8 cellular contexts compared by ENCODE assay signal in the genomic region with DNA sequence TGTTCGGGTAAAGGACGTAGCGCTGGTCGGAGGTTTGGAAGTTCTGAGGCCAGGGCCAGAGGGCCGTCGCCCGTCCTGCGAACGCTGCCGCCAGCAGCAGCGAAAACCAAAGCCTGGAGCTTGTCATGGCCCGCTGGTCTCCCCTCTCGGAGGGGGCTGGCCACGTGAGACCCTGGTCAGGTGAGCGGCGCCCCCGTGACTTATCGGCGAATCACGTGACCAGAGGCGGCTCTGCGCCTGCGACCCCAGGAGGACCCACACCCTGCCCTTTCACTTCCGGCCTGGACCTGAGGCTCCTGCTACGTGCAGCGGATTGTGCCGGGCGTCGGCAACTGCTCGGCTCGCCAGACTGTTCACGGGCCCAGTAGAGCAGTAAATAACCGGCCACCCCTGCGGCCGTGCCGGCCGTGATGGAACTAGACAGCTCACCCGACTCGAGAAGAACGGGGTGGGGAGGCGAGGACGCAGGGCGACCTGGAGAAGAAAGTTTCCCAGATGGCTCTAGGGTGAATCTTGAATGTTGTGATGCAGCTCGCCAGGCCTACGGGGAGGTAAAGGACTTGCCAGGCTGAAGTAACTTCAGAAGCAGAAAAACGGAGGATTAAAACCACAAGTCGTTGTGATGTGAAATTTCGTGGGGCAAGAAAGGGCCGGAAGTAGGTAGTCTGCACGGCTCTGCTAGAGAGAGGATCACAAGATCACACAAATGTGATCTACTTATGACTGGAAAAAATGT. TPM values are rescaled to one million over a fixed set of nuclear protein-coding genes. Genes with fewer than 3 reads are reported as not detected.
A peak's percentile ranks its signal among the peaks of the same experiment; 100 is the strongest.
DNase-seq lines count a peak whose midpoint lies in the region; ATAC-seq and TF ChIP-seq lines count a peak whose summit lies in the region.

TSS of gene HEXA (minus strand) at position 169 of the 736 bp plus-strand sequence. CDS start at position 127, 42 bp downstream.

- H3K4me3 ChIP-seq in Jurkat, Clone E6-1 (ENCODE audit: low read length): peak within 1 kb of the TSS; percentile 97
- H3K4me3 ChIP-seq in PC-9 (peak within 1 kb of the TSS; percentile 84), mucosa of rectum (ENCODE audit: low read length in 2 of 2) (peak within 1 kb of the TSS; percentile 82 to 97)

- ATAC-seq in GM21619 (IDR thresholded peaks at IDR 0.05; ENCODE audit: unreplicated experiment): peak; percentile 85

- TF ChIP-seq POLR2A in erythroblast (IDR thresholded peaks at IDR 0.05; ENCODE audit: low read length): peak; percentile 90

- no peak for TF ChIP-seq CTCF in PC-9 (conservative IDR thresholded peaks at IDR 0.05)

- CTCF ChIA-PET in PC-9 (lab: Charles Lee): interaction anchor here (0.5 kb wide), 1 partner anchor 312 kb away, joined by 3 read pairs; no protein-coding TSS in a partner anchor

- H3K9me2 ChIP-seq in PC-9 (ENCODE audit: insufficient read depth): no peaks in the 10 kb centered on the region

- H3K27me3 ChIP-seq in PC-9 (ENCODE audit: insufficient read depth, low read depth) (no peaks in the 10 kb centered on the region), mucosa of rectum (ENCODE audit: control insufficient read depth in 2 of 2, insufficient read depth in 2 of 2, low read length in 2 of 2) (no peaks in the 10 kb centered on the region)

- peak within 1 kb of the TSS; percentile 97 for H2AFZ ChIP-seq in PC-9

- H3K79me2 ChIP-seq in PC-9 (ENCODE audit: low read depth): peaks cover 36% of the 10 kb centered on the region

- H4K20me1 ChIP-seq in PC-9 (ENCODE audit: insufficient read depth): no peaks in the 10 kb centered on the region

- H3K4me1 ChIP-seq in PC-9 (replicated peaks; ENCODE audit: insufficient read depth): peaks cover 16% of the 10 kb centered on the region
- H3K4me1 ChIP-seq in mucosa of rectum (ENCODE audit: control insufficient read depth in 2 of 2, insufficient read depth in 2 of 2, low read length in 2 of 2): peaks cover 10 to 13% of the 10 kb centered on the region in 2 donors

- peaks cover 8% of the 10 kb centered on the region; the same call in 1 of the 2 replicates for H3F3A ChIP-seq in PC-9 (ENCODE audit: insufficient read depth, low read depth)

- no peaks in the 10 kb centered on the region for H3K9me3 ChIP-seq in PC-9 (ENCODE audit: insufficient read depth, low read depth)
- H3K9me3 ChIP-seq in mucosa of rectum (ENCODE audit: control insufficient read depth in 2 of 2, low read length in 2 of 2): no peaks in the 10 kb centered on the region

- H3K9ac ChIP-seq in mucosa of rectum (ENCODE audit: low read depth in 1 of 2, low read length in 2 of 2): peak within 1 kb of the TSS; percentile 87 to 99

- H3K36me3 ChIP-seq in PC-9 (ENCODE audit: low read depth) (no peaks in the 10 kb centered on the region), mucosa of rectum (ENCODE audit: control insufficient read depth in 2 of 2, insufficient read depth in 2 of 2, low read length in 2 of 2) (peaks cover 2 to 3% of the 10 kb centered on the region in 2 donors)

- POLR2A ChIA-PET in PC-9 (lab: Charles Lee; ENCODE audit: unreplicated experiment): interaction anchor here (0.6 to 0.7 kb wide), 6 partner anchors 150 to 1852 kb away, joined by 3 to 6 read pairs (median 4); no protein-coding TSS in a partner anchor

- H3K27ac ChIP-seq in PC-9 (peak within 1 kb of the TSS; percentile 73), mucosa of rectum (ENCODE audit: low read depth in 2 of 2, low read length in 2 of 2) (peak within 1 kb of the TSS; percentile 87 to 95)

- BruUV-seq in PC-9 (replicated peaks; lab: Mats Ljungman, UMichigan): TSS peak; percentile 92

- peak within 1 kb of the TSS; percentile 89 for H3K4me2 ChIP-seq in PC-9

- DNase-seq in DMS153 (lab: John Stamatoyannopoulos, UW) (peak; percentile 77), PC-9 (peak; percentile 78 to 97), erythroblast (lab: John Stamatoyannopoulos, UW) (peak; percentile 91 to 95)
- DNase-seq in Jurkat, Clone E6-1 (ENCODE audit: low read depth, low spot score): peak; percentile 95
- peak; percentile 95 for DNase-seq in activated T-cell treated with anti-CD3 and anti-CD28 coated beads, Interleukin-2, amount 50 U/mL, for 1 hour
- peak; percentile 87 to 91 for DNase-seq in stimulated activated CD8-positive, alpha-beta memory T cell treated with anti-CD3 and anti-CD28 coated beads, Interleukin-4, amount 100 ng/mL, for 4 hours (ENCODE audit: low read depth in 2 of 2, low spot score in 1 of 2)

- intact Hi-C loops in PC-9 (cut with micrococcal nuclease; ENCODE audit: unreplicated experiment): loop anchor here (2.0 kb wide), 1 partner anchor 97 kb away; no protein-coding TSS in a partner anchor

RNA-seq across cellular contexts. Expression of gene HEXA, which starts in this region (rescaled TPM):
- polyA plus RNA-seq in Jurkat, Clone E6-1 (2012; ENCODE audit: insufficient read depth, insufficient read length): 61.5 TPM
- total RNA-seq in PC-9 (2021): 129 and 150 TPM in 2 replicates

Comparison
In these comparisons a context has a peak if more than half of its experiments do, and no peak if none do; other contexts are left out.
1. Peak in every context shown above with its lines: DNase-seq, ATAC-seq, H3K4me3 ChIP-seq and H3K27ac ChIP-seq.